Comparison of ENCODE assay signal across 8 cellular contexts in the genomic region with DNA sequence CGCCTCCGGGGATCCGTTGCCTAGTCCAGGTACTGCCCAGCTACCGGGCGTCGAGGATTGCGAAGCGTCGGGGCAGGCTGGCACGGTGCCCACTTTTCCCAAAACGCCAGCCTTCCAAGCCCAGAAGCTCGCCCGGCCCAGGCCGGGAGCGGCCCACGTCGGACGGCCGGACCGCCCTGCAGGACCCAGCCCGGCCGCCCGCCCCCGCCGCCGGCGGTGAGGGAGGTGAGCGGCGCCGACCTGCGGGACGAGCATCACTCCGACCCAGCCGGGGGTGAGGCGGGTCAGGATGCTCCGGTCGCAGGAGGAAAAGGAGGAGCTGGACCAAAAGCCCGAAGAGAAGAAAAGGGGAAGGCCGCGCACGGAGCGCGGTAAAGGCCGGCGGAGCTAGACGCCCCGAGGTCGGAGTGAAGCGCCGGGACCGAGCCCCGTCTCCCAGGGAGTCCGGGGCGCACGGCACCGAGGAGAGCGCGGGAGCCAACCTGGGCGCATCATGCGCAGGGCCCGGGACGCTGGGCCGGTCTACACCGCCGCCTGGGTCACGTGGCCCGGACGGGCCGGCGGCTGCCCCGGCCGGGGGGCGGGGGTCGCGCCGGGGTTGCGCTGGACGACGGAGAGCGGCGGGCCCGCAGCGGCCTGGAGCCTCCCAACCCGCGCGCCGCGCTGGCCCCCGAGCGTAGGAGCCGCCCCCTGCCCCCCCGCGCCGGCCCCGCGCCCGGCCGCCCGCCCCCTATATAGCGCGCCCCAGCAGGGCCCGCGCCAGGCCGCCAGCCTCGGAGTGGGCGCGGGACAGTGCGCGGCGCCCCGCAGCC. TPM values are rescaled to one million over a fixed set of nuclear protein-coding genes. Genes with fewer than 3 reads are reported as not detected.
A peak's percentile ranks its signal among the peaks of the same experiment; 100 is the strongest.
DNase-seq lines count a peak whose midpoint lies in the region; ATAC-seq, FAIRE-seq and TF ChIP-seq lines count a peak whose summit lies in the region.

A gene (plus strand): TSS at position 762 of the 812 bp plus-strand sequence. CDS start 146 bp downstream, outside the sequence.

- TF ChIP-seq POLR2A in K562 (conservative IDR thresholded peaks at IDR 0.05), result no peak

- H3K4me1 Mint-ChIP-seq in activated CD8-positive, alpha-beta memory T cell treated with anti-CD3 and anti-CD28 coated beads, Interleukin-2, amount 10 ng/mL, durations not matched to agents 7 days and 5 days, result peaks cover 5% of the 10 kb centered on the region

- no peaks in the 10 kb centered on the region for H3K9me1 ChIP-seq in K562 (ENCODE audit: control insufficient read depth, insufficient read depth, low read length)

- H3K79me2 ChIP-seq in K562 (ENCODE audit: control insufficient read depth, insufficient read depth, low read length), result no peaks in the 10 kb centered on the region

- no peak for TF ChIP-seq EP300 in K562 (IDR thresholded peaks at IDR 0.05; ENCODE audit: low read length)

- 67% methylated on average over 27 of the region's 111 CpGs for WGBS in K562 (ENCODE audit: insufficient coverage, low coverage, missing lambda C conversion rate)
- WGBS in thymus, result 6% methylated on average over 111 of the region's 111 CpGs

- CTCF ChIA-PET in activated CD8-positive, alpha-beta memory T cell treated with anti-CD3 and anti-CD28 coated beads, Interleukin-2, amount 10 ng/mL, durations not matched to agents 7 days and 5 days (lab: Charles Lee), result interaction anchor here (3.7 kb wide), 1 partner anchor 15 kb away, joined by 22 read pairs; no protein-coding TSS in a partner anchor
- CTCF ChIA-PET in K562 (lab: Yijun Ruan, JAX; ENCODE audit: low intra/inter-chr PET ratio), result interaction anchor here (0.6 to 0.7 kb wide), 2 partner anchors 8 to 80 kb away, joined by 3 read pairs; no protein-coding TSS in a partner anchor

- no peaks in the 10 kb centered on the region for H4K20me1 ChIP-seq in K562 (replicated peaks; ENCODE audit: control insufficient read depth, insufficient read depth, low read length)

- peak; percentile 29 for ATAC-seq in activated CD8-positive, alpha-beta memory T cell treated with anti-CD3 and anti-CD28 coated beads, Interleukin-2, amount 10 ng/mL, durations not matched to agents 7 days and 5 days
- ATAC-seq in K562, result no peak
- ATAC-seq in left lung, result no peak
- ATAC-seq in HG03039 (IDR thresholded peaks at IDR 0.05; ENCODE audit: unreplicated experiment), result no peak
- ATAC-seq in foreskin keratinocyte, result no peak

- TF ChIP-seq RAD21 in K562 (CRISPR knock-in tag; conservative IDR thresholded peaks at IDR 0.05 in 1 of 2, IDR thresholded peaks at IDR 0.05 in 1 of 2), result no peak

- in situ Hi-C loops in K562 (cut with MboI), result loop anchor here (5.0 kb wide), 1 partner anchor 94 kb away; no protein-coding TSS in a partner anchor

- H3K4me1 ChIP-seq in K562 (replicated peaks in 1 of 2; ENCODE audit: control insufficient read depth in 2 of 2, insufficient read depth in 2 of 2, low read length in 2 of 2), result peaks cover 2 to 13% of the 10 kb centered on the region in 2 experiments; a peak in 1 of 5 replicates
- H3K4me1 ChIP-seq in left lung, result peaks cover 6 to 22% of the 10 kb centered on the region in 2 donors
- H3K4me1 ChIP-seq in thymus (ENCODE audit: control insufficient read depth, insufficient read depth, low read length), result peaks cover 6% of the 10 kb centered on the region
- H3K4me1 ChIP-seq in foreskin keratinocyte, result peaks cover 4% of the 10 kb centered on the region

- H3K27me3 ChIP-seq in K562 (ENCODE audit: control insufficient read depth in 2 of 2, insufficient read depth in 2 of 2, low read length in 2 of 2) (peaks cover 4 to 44% of the 10 kb centered on the region in 2 experiments; a peak in 4 of 5 replicates), left lung (peaks cover 17 to 98% of the 10 kb centered on the region in 2 donors), thymus (ENCODE audit: control insufficient read depth, insufficient read depth) (peaks cover 79% of the 10 kb centered on the region), foreskin keratinocyte (peaks cover 88% of the 10 kb centered on the region)

- intact Hi-C loops in K562 (cut with micrococcal nuclease) (no loop called here), left lung (cut with DNase I) (no loop called here), head of caudate nucleus (cut with DNase I) (loop anchor here (5.0 to 10.0 kb wide), 2 partner anchors 54 to 213 kb away; no protein-coding TSS in a partner anchor)

- no peak within 1 kb of the TSS for H3K4me2 ChIP-seq in K562 (ENCODE audit: insufficient read depth, low read length)

- FAIRE-seq in K562 (lab: Jason Lieb, UNC), result no peak

- H3K9me3 ChIP-seq in K562 (replicated peaks; ENCODE audit: control insufficient read depth, insufficient read depth, low read depth, low read length) (no peaks in the 10 kb centered on the region), left lung (no peaks in the 10 kb centered on the region), thymus (ENCODE audit: control insufficient read depth) (no peaks in the 10 kb centered on the region)

- H3K4me3 Mint-ChIP-seq in activated CD8-positive, alpha-beta memory T cell treated with anti-CD3 and anti-CD28 coated beads, Interleukin-2, amount 10 ng/mL, durations not matched to agents 7 days and 5 days, result no peak within 1 kb of the TSS

- DNase-seq in activated CD8-positive, alpha-beta memory T cell treated with anti-CD3 and anti-CD28 coated beads, Interleukin-2, amount 10 ng/mL, durations not matched to agents 7 days and 5 days, result no peak
- DNase-seq in activated CD8-positive, alpha-beta memory T cell treated with anti-CD3 and anti-CD28 coated beads for 24 hours, result no peak
- no peak for DNase-seq in K562 (ENCODE audit: extremely low read depth in 1 of 4, low spot score in 3 of 4)
- no peak for DNase-seq in left lung
- DNase-seq in head of caudate nucleus, result no peak
- DNase-seq in foreskin keratinocyte, result no peak

- POLR2A ChIA-PET in K562 (lab: Yijun Ruan, JAX), result no interaction called here

- no peaks in the 10 kb centered on the region for H3K9me3 Mint-ChIP-seq in activated CD8-positive, alpha-beta memory T cell treated with anti-CD3 and anti-CD28 coated beads, Interleukin-2, amount 10 ng/mL, durations not matched to agents 7 days and 5 days (ENCODE audit: low read depth)

- H3K27ac ChIP-seq in K562 (ENCODE audit: extremely low read depth, low read depth, low read length) (no peak within 1 kb of the TSS), left lung (no peak within 1 kb of the TSS), thymus (ENCODE audit: low read depth) (no peak within 1 kb of the TSS), foreskin keratinocyte (no peak within 1 kb of the TSS)

- peaks cover 4% of the 10 kb centered on the region for H3K36me3 Mint-ChIP-seq in activated CD8-positive, alpha-beta memory T cell treated with anti-CD3 and anti-CD28 coated beads, Interleukin-2, amount 10 ng/mL, durations not matched to agents 7 days and 5 days

- no peak within 1 kb of the TSS for H3K27ac Mint-ChIP-seq in activated CD8-positive, alpha-beta memory T cell treated with anti-CD3 and anti-CD28 coated beads, Interleukin-2, amount 10 ng/mL, durations not matched to agents 7 days and 5 days

- no TSS peak for BruUV-seq in K562 (replicated peaks; lab: Mats Ljungman, UMichigan)

- H2AFZ ChIP-seq in K562 (ENCODE audit: low read depth, low read length), result no peak within 1 kb of the TSS

- H3K27me3 Mint-ChIP-seq in activated CD8-positive, alpha-beta memory T cell treated with anti-CD3 and anti-CD28 coated beads, Interleukin-2, amount 10 ng/mL, durations not matched to agents 7 days and 5 days, result peaks cover 81% of the 10 kb centered on the region

- H3K36me3 ChIP-seq in K562 (ENCODE audit: control insufficient read depth, insufficient read depth, low read length), result no peaks in the 10 kb centered on the region
- no peaks in the 10 kb centered on the region for H3K36me3 ChIP-seq in left lung
- no peaks in the 10 kb centered on the region for H3K36me3 ChIP-seq in thymus (ENCODE audit: control insufficient read depth, insufficient read depth)

- TF ChIP-seq CTCF in K562 (IDR thresholded peaks at IDR 0.05 in 2 of 3, conservative IDR thresholded peaks at IDR 0.05 in 1 of 3; ENCODE audit: insufficient read depth in 2 of 3, low read depth in 1 of 3, low read length in 3 of 3) (no peak), left lung (IDR thresholded peaks at IDR 0.05) (no peak), foreskin keratinocyte (conservative IDR thresholded peaks at IDR 0.05) (no peak)

- H3K4me3 ChIP-seq in K562, result no peak within 1 kb of the TSS
- peak within 1 kb of the TSS; percentile 14 to 22 for H3K4me3 ChIP-seq in left lung
- peak within 1 kb of the TSS; percentile 14 for H3K4me3 ChIP-seq in thymus (ENCODE audit: low read length)

- H3K9ac ChIP-seq in K562 (ENCODE audit: insufficient read depth in 1 of 2, low read depth in 2 of 2, low read length in 2 of 2), result no peak within 1 kb of the TSS

TF ChIP-seq in K562, 482 proteins besides CTCF, POLR2A, EP300 and RAD21 (continues in another document):
- TF ChIP-seq BCOR (IDR thresholded peaks at IDR 0.05), result no peak
- no peak for TF ChIP-seq KDM4B (IDR thresholded peaks at IDR 0.05; ENCODE audit: borderline replicate concordance in 2 of 2, low read depth in 1 of 2)
- no peak for TF ChIP-seq GABPA (tag; conservative IDR thresholded peaks at IDR 0.05; ENCODE audit: low read depth)
- TF ChIP-seq BRD9 (IDR thresholded peaks at IDR 0.05; ENCODE audit: low read depth, partially characterized antibody), result no peak
- peak; percentile 61 for TF ChIP-seq NFIC (IDR thresholded peaks at IDR 0.05)
- no peak for TF ChIP-seq SNRNP70 (optimal IDR thresholded peaks at IDR 0.05; ENCODE audit: low read depth, low read length)

RNA-seq across cellular contexts. Expression of the gene that starts here (rescaled TPM):
- total RNA-seq in activated CD8-positive, alpha-beta memory T cell treated with anti-CD3 and anti-CD28 coated beads, Interleukin-2, amount 10 ng/mL, durations not matched to agents 7 days and 5 days, result not detected
- not detected in 2 replicates for total RNA-seq in K562 (2011; cell fraction: chromatin; rRNA removed; ENCODE audit: low replicate concordance)
- total RNA-seq in K562 (2011; cell fraction: nucleolus; rRNA removed), result not detected in 2 replicates
- total RNA-seq in K562 (2011; cell fraction: nucleoplasm; rRNA removed), result not detected in 2 replicates
- total RNA-seq in K562 (2014; rRNA removed) (not detected in 2 replicates), K562 (2014; rRNA removed; fragmentation: Illumina TruSeq; extraction: Trizol) (not detected in 2 replicates), K562 (2015; rRNA removed; fragmentation: Illumina TruSeq; extraction: Trizol) (not detected in 2 replicates), K562 (2021) (not detected in 2 replicates), left lung (1 to 10 TPM; 7.2 to 7.7 TPM), foreskin keratinocyte (not detected in 2 replicates)
- polyA plus RNA-seq in K562 (2011; rRNA removed) (not detected in 2 replicates), K562 (2014; fragmentation: Illumina TruSeq; extraction: Trizol) (not detected in 2 replicates), K562 (2014; fragmentation: Nextera tagmentation; extraction: Ambion mirVana) (not detected), K562 (2014; rRNA removed) (not detected in 2 replicates), thymus (0.37 TPM), foreskin keratinocyte (not detected in 2 replicates)
- not detected in 2 replicates for polyA plus RNA-seq in K562 (2011; cell fraction: cytosol; rRNA removed)
- not detected in 2 replicates for polyA plus RNA-seq in K562 (2011; cell fraction: nucleus; rRNA removed)
- polyA plus RNA-seq in K562 (2012), result not detected in 2 replicates
- polyA minus RNA-seq in K562 (2011; rRNA and poly(A)+ RNA removed), result not detected in 2 replicates
- polyA minus RNA-seq in K562 (2011; cell fraction: cytosol; rRNA and poly(A)+ RNA removed), result not detected in 2 replicates
- polyA minus RNA-seq in K562 (2011; cell fraction: nucleus; rRNA and poly(A)+ RNA removed), result not detected in 2 replicates

Comparison
In these comparisons a context has a peak if more than half of its experiments do, and no peak if none do; other contexts are left out.
1. Peak in ATAC-seq in activated CD8-positive, alpha-beta memory T cell treated with anti-CD3 and anti-CD28 coated beads, Interleukin-2, amount 10 ng/mL, durations not matched to agents 7 days and 5 days; RNA of the gene not detected or under 1 TPM.